ENCODE assay signal across 24 cellular contexts in genomic region chr12:85369365-85370154, GRCh38.
A peak's percentile ranks its signal among the peaks of the same experiment; 100 is the strongest.
DNase-seq lines count a peak whose midpoint lies in the region; ATAC-seq and TF ChIP-seq lines count a peak whose summit lies in the region.
"Had no signal": no experiment of that assay in that cellular context is flagged by ENCODE, and none has a peak within 500 bp of the region (broad histone marks: within the 10 kb centered on the region; RNA-seq: fewer than 3 reads in every experiment).

No MANE protein-coding gene starts in this region.

- H3K4me1 ChIP-seq in breast epithelium = no peaks in the 10 kb centered on the region
- H3K4me1 ChIP-seq: A549, colonic mucosa, esophagus squamous epithelium, gastroesophageal sphincter had no signal

- H3K9ac ChIP-seq in SK-N-MC (ENCODE audit: insufficient read length) = peak overlapping the region; percentile 59

- peak overlapping the region; percentile 31 for H3K27ac Mint-ChIP-seq in MCF 10A (ENCODE audit: low read depth, unreplicated experiment)
- H3K27ac Mint-ChIP-seq: activated CD4-positive, alpha-beta memory T cell treated with anti-CD3 and anti-CD28 coated beads, Interleukin-2, amount 10 ng/mL, durations not matched to agents 7 days and 5 days had no signal

- peaks cover 7% of the 10 kb centered on the region for H3K4me1 Mint-ChIP-seq in MCF 10A (ENCODE audit: insufficient read depth, unreplicated experiment)
- H3K4me1 Mint-ChIP-seq: activated CD4-positive, alpha-beta memory T cell treated with anti-CD3 and anti-CD28 coated beads, Interleukin-2, amount 10 ng/mL, durations not matched to agents 7 days and 5 days had no signal

- TF ChIP-seq CTCF in MCF 10A (IDR thresholded peaks at IDR 0.05; ENCODE audit: unreplicated experiment) (no peak), breast epithelium (IDR thresholded peaks at IDR 0.05) (no peak)

- H3K36me3 ChIP-seq in breast epithelium (no peaks in the 10 kb centered on the region), SK-N-MC (ENCODE audit: insufficient read depth, low read length) (no peaks in the 10 kb centered on the region)
- H3K36me3 ChIP-seq: colonic mucosa, esophagus squamous epithelium, gastroesophageal sphincter, neutrophil had no signal

- no peaks in the 10 kb centered on the region for H3K27me3 Mint-ChIP-seq in MCF 10A (ENCODE audit: insufficient read depth, unreplicated experiment)
- H3K27me3 Mint-ChIP-seq: activated CD4-positive, alpha-beta memory T cell treated with anti-CD3 and anti-CD28 coated beads, Interleukin-2, amount 10 ng/mL, durations not matched to agents 7 days and 5 days had no signal

- POLR2A ChIA-PET in MCF 10A (lab: Yijun Ruan, JAX) = interaction anchor here (0.6 kb wide), 1 partner anchor 15 kb away, joined by 3 read pairs; no protein-coding TSS in a partner anchor

- BruUV-seq in MCF 10A (replicated peaks; lab: Mats Ljungman, UMichigan) = no TSS peak

- DNase-seq in MCF 10A (ENCODE audit: unreplicated experiment) (no peak), breast epithelium (ENCODE audit: low spot score in 2 of 2) (no peak), SK-N-MC (ENCODE audit: low read depth, low spot score) (no peak), iris pigment epithelial cell (ENCODE audit: low read depth) (peak; percentile 14), mucosa of gallbladder (ENCODE audit: low spot score) (no peak), hippocampal formation (lab: John Stamatoyannopoulos, UW) (no peak)
- no peak for DNase-seq in activated T-cell treated with anti-CD3 and anti-CD28 coated beads, Interleukin-2, amount 50 U/mL, for 1 hour
- DNase-seq: activated CD4-positive, alpha-beta memory T cell treated with anti-CD3 and anti-CD28 coated beads, Interleukin-2, amount 10 ng/mL, durations not matched to agents 7 days and 5 days; activated gamma-delta T cell treated with Interleukin-2 at 50 U/mL for 16 hours; colonic mucosa; COR-L47; DND-41; esophagus squamous epithelium; GOT3; Karpas-422; NCI-H446 treated with DMSO at 0.1 percent for 48 hours; substantia nigra; T-helper 1 cell had no signal

- no peaks in the 10 kb centered on the region for H3K36me3 Mint-ChIP-seq in MCF 10A (ENCODE audit: insufficient read depth, unreplicated experiment)

- ATAC-seq in HG03354 (IDR thresholded peaks at IDR 0.05; ENCODE audit: poor library complexity, severe bottlenecking, unreplicated experiment) = no peak
- ATAC-seq: A549; activated CD4-positive, CD25-positive, alpha-beta regulatory T cell treated with anti-CD3 and anti-CD28 coated beads, Interleukin-2, amount 50 U/mL, for 24 hours; gastroesophageal sphincter; Panc1 had no signal

- no peak overlapping the region for H3K27ac ChIP-seq in breast epithelium
- peak overlapping the region; percentile 89 for H3K27ac ChIP-seq in SK-N-MC
- H3K27ac ChIP-seq: A549, colonic mucosa, esophagus squamous epithelium, gastroesophageal sphincter, neutrophil had no signal

- no peak overlapping the region for H3K4me3 ChIP-seq in breast epithelium
- H3K4me3 ChIP-seq in SK-N-MC = peak overlapping the region; percentile 31
- H3K4me3 ChIP-seq: A549, colonic mucosa, esophagus squamous epithelium, gastroesophageal sphincter had no signal

- no peak overlapping the region for H3K4me3 Mint-ChIP-seq in MCF 10A (ENCODE audit: unreplicated experiment)
- H3K4me3 Mint-ChIP-seq: activated CD4-positive, alpha-beta memory T cell treated with anti-CD3 and anti-CD28 coated beads, Interleukin-2, amount 10 ng/mL, durations not matched to agents 7 days and 5 days had no signal

- H3K9me3 ChIP-seq in breast epithelium = no peaks in the 10 kb centered on the region
- H3K9me3 ChIP-seq in SK-N-MC (ENCODE audit: low read depth, low read length) = no peaks in the 10 kb centered on the region
- H3K9me3 ChIP-seq: A549, colonic mucosa, esophagus squamous epithelium, gastroesophageal sphincter, neutrophil had no signal

- intact Hi-C loops in MCF 10A (cut with micrococcal nuclease) (no loop called here), breast epithelium (cut with DNase I; ENCODE audit: low total_unique reads) (no loop called here)

- CTCF ChIA-PET in MCF 10A (lab: Yijun Ruan, JAX) = interaction anchor here (0.6 to 1.7 kb wide), 3 partner anchors 60 to 727 kb away, joined by 3 to 4 read pairs (median 3); no protein-coding TSS in a partner anchor

- TF ChIP-seq POLR2A in breast epithelium (IDR thresholded peaks at IDR 0.05) = no peak

- H3K9me3 Mint-ChIP-seq in MCF 10A (ENCODE audit: unreplicated experiment) = no peaks in the 10 kb centered on the region

- H3K27me3 ChIP-seq in breast epithelium = no peaks in the 10 kb centered on the region
- H3K27me3 ChIP-seq: colonic mucosa, esophagus squamous epithelium, gastroesophageal sphincter, neutrophil had no signal
